Comparison of ENCODE assay signal across 8 cellular contexts in genomic region chr11:43880640-43881159, GRCh38. TPM values are rescaled to one million over a fixed set of nuclear protein-coding genes. Genes with fewer than 3 reads are reported as not detected.
DNase-seq lines count a peak whose midpoint lies in the region; ATAC-seq and TF ChIP-seq lines count a peak whose summit lies in the region.

Gene ALKBH3, plus strand, starts transcription at chr11:43880831. Its CDS starts 1,822 bp downstream, at chr11:43882653.

- DNase-seq in Calu3 (peak; percentile 91), HUDEP-2 (lab: John Stamatoyannopoulos, UW; ENCODE audit: unreplicated experiment in 76 of 76) (peak in 74 of 76 experiments; percentile 38 to 92 (median 80)), activated T-cell treated with anti-CD3 and anti-CD28 coated beads for 1 hour (ENCODE audit: low read depth) (peak; percentile 87), epidermal melanocyte (ENCODE audit: insufficient read length, low spot score) (peak; percentile 82), middle frontal gyrus (ENCODE audit: extremely low spot score, low spot score) (peak; percentile 84)
- peak; percentile 81 to 84 for DNase-seq in stimulated activated CD8-positive, alpha-beta memory T cell treated with anti-CD3 and anti-CD28 coated beads, Interleukin-15, amount 100 ng/mL, for 48 hours (ENCODE audit: low read depth in 2 of 2)

- peak within 1 kb of the TSS; percentile 99 for H2AFZ ChIP-seq in OCI-LY3 (ENCODE audit: low read depth, low read length)

- BruUV-seq in Calu3 (replicated peaks; lab: Mats Ljungman, UMichigan) = no TSS peak

- intact Hi-C loops in Calu3 (cut with micrococcal nuclease; ENCODE audit: unreplicated experiment) = no loop called here

- peak within 1 kb of the TSS; percentile 97 for H3K4me3 ChIP-seq in OCI-LY3 (ENCODE audit: low read length)

- H3K27ac ChIP-seq in OCI-LY3 (ENCODE audit: low read length) = no peak within 1 kb of the TSS

- CTCF ChIA-PET in Calu3 (lab: Charles Lee) = interaction anchor here (1.2 kb wide), 1 partner anchor 9 kb away, joined by 4 read pairs; no protein-coding TSS in a partner anchor

- no peaks in the 10 kb centered on the region for H3K27me3 ChIP-seq in OCI-LY3 (ENCODE audit: low read depth, low read length)

- H3K27me3 Mint-ChIP-seq in Calu3 (ENCODE audit: unreplicated experiment) = peaks cover 21% of the 10 kb centered on the region

- H4K20me1 ChIP-seq in OCI-LY3 (ENCODE audit: insufficient read depth, low read length) = no peaks in the 10 kb centered on the region

- peaks cover 23% of the 10 kb centered on the region for H3K36me3 ChIP-seq in OCI-LY3 (replicated peaks; ENCODE audit: low read depth, low read length)

- peaks cover 18% of the 10 kb centered on the region for H3K79me2 ChIP-seq in OCI-LY3 (ENCODE audit: low read length)

- H3K4me1 Mint-ChIP-seq in Calu3 (ENCODE audit: low read depth, unreplicated experiment) = peaks cover 16% of the 10 kb centered on the region

- TF ChIP-seq CTCF in Calu3 (IDR thresholded peaks at IDR 0.05; ENCODE audit: unreplicated experiment) (no peak), OCI-LY3 (IDR thresholded peaks at IDR 0.05; ENCODE audit: low read depth, low read length) (no peak)

- H3K9me3 Mint-ChIP-seq in Calu3 (ENCODE audit: low read depth, unreplicated experiment) = no peaks in the 10 kb centered on the region

- H3K4me3 Mint-ChIP-seq in Calu3 (ENCODE audit: low read depth, unreplicated experiment) = peak within 1 kb of the TSS; percentile 83

- no peaks in the 10 kb centered on the region for H3K9me3 ChIP-seq in OCI-LY3 (ENCODE audit: insufficient read depth, low read length)

- H3K9ac ChIP-seq in OCI-LY3 (ENCODE audit: low read length) = peak within 1 kb of the TSS; percentile 89

- H3K4me2 ChIP-seq in OCI-LY3 (ENCODE audit: low read length) = peak within 1 kb of the TSS; percentile 99

- H3K4me1 ChIP-seq in OCI-LY3 (ENCODE audit: low read length) = peaks cover 15% of the 10 kb centered on the region

- ATAC-seq in GM21423 (IDR thresholded peaks at IDR 0.05; ENCODE audit: unreplicated experiment) = peak; percentile 98

- H3K36me3 Mint-ChIP-seq in Calu3 (ENCODE audit: insufficient read depth, unreplicated experiment) = peaks cover 12% of the 10 kb centered on the region

- peak within 1 kb of the TSS; percentile 49 for H3K27ac Mint-ChIP-seq in Calu3 (ENCODE audit: unreplicated experiment)

RNA-seq across cellular contexts. Expression of gene ALKBH3, which starts in this region (rescaled TPM):
- 19.1 and 32.0 TPM in 2 replicates for total RNA-seq in Calu3 (2022)
